In genomic region chr13:20119960-20120359, GRCh38 we compare ENCODE assay signal across 10 cellular contexts. TPM values are rescaled to one million over a fixed set of nuclear protein-coding genes. Genes with fewer than 3 reads are reported as not detected.
DNase-seq lines count a peak whose midpoint lies in the region; ATAC-seq, FAIRE-seq and TF ChIP-seq lines count a peak whose summit lies in the region.
"Had no signal": no experiment of that assay in that cellular context is flagged by ENCODE, and none has a peak within 500 bp of the region (broad histone marks: within the 10 kb centered on the region; RNA-seq: fewer than 3 reads in every experiment).

No MANE protein-coding gene starts in this region.

- TF ChIP-seq RAD21 in HepG2 (CRISPR knock-in tag; IDR thresholded peaks at IDR 0.05), result peak; percentile 56; the same call in 1 of the 2 replicates

- no peak for TF ChIP-seq POLR2A in HepG2 (IDR thresholded peaks at IDR 0.05; ENCODE audit: insufficient read depth in 1 of 2, low read depth in 2 of 2, low read length in 2 of 2)
- no peak for TF ChIP-seq POLR2A in GM12892 (IDR thresholded peaks at IDR 0.05; ENCODE audit: low read depth, low read length)

- H3K9ac ChIP-seq in HepG2 (ENCODE audit: insufficient read depth, low read depth, low read length), result peak overlapping the region; percentile 72

- 33% methylated on average over 3 of the region's 3 CpGs for WGBS in HepG2 (ENCODE audit: low lambda C conversion rate)

- CTCF ChIA-PET in activated CD8-positive, alpha-beta memory T cell treated with anti-CD3 and anti-CD28 coated beads, Interleukin-2, amount 10 ng/mL, durations not matched to agents 7 days and 5 days (lab: Charles Lee), result interaction anchor here (1.1 to 4.1 kb wide), 3 partner anchors 8 to 160 kb away, joined by 6 to 22 read pairs (median 15); partner anchors contain the start of gene GJA3
- CTCF ChIA-PET in HepG2 (lab: Yijun Ruan, JAX; ENCODE audit: low intra/inter-chr PET ratio, low total read pairs), result no interaction called here

- POLR2A ChIA-PET in HepG2 (lab: Yijun Ruan, JAX), result interaction anchor here (1.0 to 1.6 kb wide), 2 partner anchors 10 to 40 kb away, joined by 3 read pairs; partner anchors contain the start of gene GJA3

- no peaks in the 10 kb centered on the region for H3K79me2 ChIP-seq in HepG2 (ENCODE audit: insufficient read depth, low read length)

- H3K9me3 Mint-ChIP-seq in activated CD8-positive, alpha-beta memory T cell treated with anti-CD3 and anti-CD28 coated beads, Interleukin-2, amount 10 ng/mL, durations not matched to agents 7 days and 5 days (ENCODE audit: low read depth), result no peaks in the 10 kb centered on the region
- H3K9me3 Mint-ChIP-seq in activated naive CD8-positive, alpha-beta T cell treated with anti-CD3 and anti-CD28 coated beads for 36 hours, result no peaks in the 10 kb centered on the region

- no peak for DNase-seq in activated CD8-positive, alpha-beta memory T cell treated with anti-CD3 and anti-CD28 coated beads, Interleukin-2, amount 10 ng/mL, durations not matched to agents 7 days and 5 days
- DNase-seq in activated CD8-positive, alpha-beta memory T cell treated with anti-CD3 and anti-CD28 coated beads, Interleukin-2, amount 50 U/mL, for 48 hours, result no peak
- DNase-seq in activated naive CD8-positive, alpha-beta T cell treated with anti-CD3 and anti-CD28 coated beads for 36 hours, result no peak
- no peak for DNase-seq in HepG2 (ENCODE audit: low spot score)
- no peak for DNase-seq in frontal cortex (ENCODE audit: low spot score in 2 of 2)
- no peak for DNase-seq in substantia nigra (lab: John Stamatoyannopoulos, UW)
- DNase-seq in GM12892 (ENCODE audit: insufficient read length), result no peak
- DNase-seq: activated CD4-positive, alpha-beta T cell treated with anti-CD3 and anti-CD28 coated beads, Interleukin-2, amount 50 U/mL, for 4 hours; NCI-H510A had no signal

- H3K4me1 ChIP-seq in HepG2 (ENCODE audit: insufficient read depth, low read length), result peaks cover 30% of the 10 kb centered on the region

- no peaks in the 10 kb centered on the region for H4K20me1 ChIP-seq in HepG2 (ENCODE audit: insufficient read depth, low read length)

- peak overlapping the region; percentile 84 for H3K4me2 ChIP-seq in HepG2 (ENCODE audit: low read depth, low read length)

- in situ Hi-C loops in HepG2 (cut with HindIII; ENCODE audit: extremely low pct_ligation_motif_present, low pct_unique_long_range_greater_than_20kb), result no loop called here

- no peaks in the 10 kb centered on the region for H3K36me3 Mint-ChIP-seq in activated CD8-positive, alpha-beta memory T cell treated with anti-CD3 and anti-CD28 coated beads, Interleukin-2, amount 10 ng/mL, durations not matched to agents 7 days and 5 days
- H3K36me3 Mint-ChIP-seq in activated naive CD8-positive, alpha-beta T cell treated with anti-CD3 and anti-CD28 coated beads for 36 hours, result peaks cover 2% of the 10 kb centered on the region

- no peak overlapping the region for H2AFZ ChIP-seq in HepG2 (ENCODE audit: low read length)

- TF ChIP-seq CTCF in HepG2 (CRISPR knock-in tag; IDR thresholded peaks at IDR 0.05), result no peak

- FAIRE-seq in HepG2 (lab: Jason Lieb, UNC) (no peak), frontal cortex (lab: Jason Lieb, UNC) (no peak), GM12892 (lab: Jason Lieb, UNC) (no peak)

- H3K27ac Mint-ChIP-seq in activated CD8-positive, alpha-beta memory T cell treated with anti-CD3 and anti-CD28 coated beads, Interleukin-2, amount 10 ng/mL, durations not matched to agents 7 days and 5 days, result peak overlapping the region; percentile 83
- peak overlapping the region; percentile 77 for H3K27ac Mint-ChIP-seq in activated naive CD8-positive, alpha-beta T cell treated with anti-CD3 and anti-CD28 coated beads for 36 hours

- H3K4me3 Mint-ChIP-seq in activated CD8-positive, alpha-beta memory T cell treated with anti-CD3 and anti-CD28 coated beads, Interleukin-2, amount 10 ng/mL, durations not matched to agents 7 days and 5 days, result peak overlapping the region; percentile 81
- H3K4me3 Mint-ChIP-seq in activated naive CD8-positive, alpha-beta T cell treated with anti-CD3 and anti-CD28 coated beads for 36 hours, result peak overlapping the region; percentile 76

- H3K9me3 ChIP-seq in HepG2 (ENCODE audit: low read length), result no peaks in the 10 kb centered on the region

- peak overlapping the region; percentile 59 to 71 (median 65); a peak in 5 of 6 replicates for H3K4me3 ChIP-seq in HepG2 (replicated peaks in 1 of 3; ENCODE audit: insufficient read depth in 1 of 3, low read depth in 2 of 3, low read length in 3 of 3)

- TSS peak; percentile 99 for BruUV-seq in HepG2 (replicated peaks; lab: Mats Ljungman, UMichigan)

- no peak for ATAC-seq in activated CD8-positive, alpha-beta memory T cell treated with anti-CD3 and anti-CD28 coated beads, Interleukin-2, amount 10 ng/mL, durations not matched to agents 7 days and 5 days
- no peak; the same call in 2 of the 3 replicates for ATAC-seq in HepG2

- TF ChIP-seq EP300 in HepG2 (IDR thresholded peaks at IDR 0.05; ENCODE audit: low read depth in 2 of 2, low read length in 2 of 2), result no peak
- no peak for TF ChIP-seq EP300 in HepG2 (CRISPR knock-in tag; IDR thresholded peaks at IDR 0.05; ENCODE audit: borderline replicate concordance)

- H3K36me3 ChIP-seq in HepG2 (replicated peaks in 1 of 2; ENCODE audit: control insufficient read depth in 1 of 2, insufficient read depth in 2 of 2, low read length in 2 of 2), result no peaks in the 10 kb centered on the region

- intact Hi-C loops in HepG2 (cut with micrococcal nuclease; ENCODE audit: unreplicated experiment), result loop anchor here (1.0 kb wide), 1 partner anchor 8 kb away; no protein-coding TSS in a partner anchor

- peaks cover 19% of the 10 kb centered on the region for H3K4me1 Mint-ChIP-seq in activated CD8-positive, alpha-beta memory T cell treated with anti-CD3 and anti-CD28 coated beads, Interleukin-2, amount 10 ng/mL, durations not matched to agents 7 days and 5 days
- peaks cover 15% of the 10 kb centered on the region for H3K4me1 Mint-ChIP-seq in activated naive CD8-positive, alpha-beta T cell treated with anti-CD3 and anti-CD28 coated beads for 36 hours

- H3K27me3 Mint-ChIP-seq in activated CD8-positive, alpha-beta memory T cell treated with anti-CD3 and anti-CD28 coated beads, Interleukin-2, amount 10 ng/mL, durations not matched to agents 7 days and 5 days, result peaks cover 19% of the 10 kb centered on the region
- peaks cover 5% of the 10 kb centered on the region for H3K27me3 Mint-ChIP-seq in activated naive CD8-positive, alpha-beta T cell treated with anti-CD3 and anti-CD28 coated beads for 36 hours

- H3K27me3 ChIP-seq in HepG2 (ENCODE audit: control insufficient read depth in 1 of 2, insufficient read depth in 2 of 2, low read length in 2 of 2), result no peaks in the 10 kb centered on the region

- H3K27ac ChIP-seq in HepG2 (ENCODE audit: extremely low read length, insufficient read depth, low read length), result peak overlapping the region; percentile 96
- peak overlapping the region; percentile 6 for H3K27ac ChIP-seq in temporal lobe (ENCODE audit: low read depth, low read length)
- no peak overlapping the region for H3K27ac ChIP-seq in substantia nigra (ENCODE audit: low read depth, low read length, poor library complexity, severe bottlenecking)

TF ChIP-seq in HepG2, 621 proteins besides CTCF, POLR2A, EP300 and RAD21 (continues in another document):
- TF ChIP-seq POLR2AphosphoS5 (IDR thresholded peaks at IDR 0.05; ENCODE audit: low read depth, low read length) (no peak), YY1 (IDR thresholded peaks at IDR 0.05; ENCODE audit: insufficient read depth, insufficient replicate concordance, low read depth, low read length) (peak; percentile 25), ZSCAN20 (CRISPR knock-in tag; IDR thresholded peaks at IDR 0.05; ENCODE audit: borderline replicate concordance) (no peak), ZNF780A (CRISPR knock-in tag; IDR thresholded peaks at IDR 0.05) (no peak), THYN1 (CRISPR knock-in tag; IDR thresholded peaks at IDR 0.05; ENCODE audit: borderline replicate concordance, low read depth) (no peak), ZMAT5 (CRISPR knock-in tag; IDR thresholded peaks at IDR 0.05; ENCODE audit: borderline replicate concordance, low read depth) (no peak), ZNF350 (CRISPR knock-in tag; IDR thresholded peaks at IDR 0.05; ENCODE audit: borderline replicate concordance, low read depth) (no peak)

RNA-seq across cellular contexts. Expression of gene GJA3, which starts 40.9 kb away (rescaled TPM):
- total RNA-seq in activated CD8-positive, alpha-beta memory T cell treated with anti-CD3 and anti-CD28 coated beads, Interleukin-2, amount 10 ng/mL, durations not matched to agents 7 days and 5 days, result under 1 TPM; 0.75 to 0.76 TPM
- 1 to 10 TPM; 1.0 TPM for total RNA-seq in activated naive CD8-positive, alpha-beta T cell treated with anti-CD3 and anti-CD28 coated beads for 36 hours
- total RNA-seq in HepG2 (2016; rRNA removed; fragmentation: Illumina TruSeq; extraction: Trizol), result 0.03 and 0.04 TPM in 2 replicates
- total RNA-seq in HepG2 (2016; cell fraction: cytosol; rRNA removed; fragmentation: Illumina TruSeq; extraction: Trizol; ENCODE audit: low read depth), result under 0.01 TPM in 1 of 2 replicates, not detected in the other
- total RNA-seq in HepG2 (2016; cell fraction: insoluble cytoplasmic fraction; rRNA removed; fragmentation: Illumina TruSeq; extraction: Trizol), result not detected in 2 replicates
- total RNA-seq in HepG2 (2016; cell fraction: membrane; rRNA removed; fragmentation: Illumina TruSeq; extraction: Trizol), result not detected in 2 replicates
- not detected in 2 replicates for total RNA-seq in HepG2 (2016; cell fraction: nucleus; rRNA removed; fragmentation: Illumina TruSeq; extraction: Trizol)
- polyA plus RNA-seq in HepG2 (2011; rRNA removed), result 0.01 and 0.04 TPM in 2 replicates
- polyA plus RNA-seq in HepG2 (2011; cell fraction: cytosol; rRNA removed), result 0.01 TPM in 1 of 2 replicates, not detected in the other
- not detected in 2 replicates for polyA plus RNA-seq in HepG2 (2011; cell fraction: nucleus; rRNA removed)
- polyA plus RNA-seq in HepG2 (2012), result 0.04 TPM in 1 of 2 replicates, not detected in the other
- not detected in 2 replicates for polyA plus RNA-seq in HepG2 (2016; cell fraction: cytosol; fragmentation: Illumina TruSeq; extraction: Trizol; ENCODE audit: low read depth)
- not detected in 2 replicates for polyA plus RNA-seq in HepG2 (2016; cell fraction: insoluble cytoplasmic fraction; fragmentation: Illumina TruSeq; extraction: Trizol; ENCODE audit: low read depth)
- polyA plus RNA-seq in HepG2 (2016; cell fraction: membrane; fragmentation: Illumina TruSeq; extraction: Trizol; ENCODE audit: low read depth), result not detected in 2 replicates
- not detected in 2 replicates for polyA plus RNA-seq in HepG2 (2016; cell fraction: nucleus; fragmentation: Illumina TruSeq; extraction: Trizol; ENCODE audit: insufficient read depth, low read depth)
- 0.02 TPM in 1 of 2 replicates, not detected in the other for polyA minus RNA-seq in HepG2 (2011; rRNA and poly(A)+ RNA removed; ENCODE audit: low replicate concordance)
- 0.10 TPM in 1 of 2 replicates, not detected in the other for polyA minus RNA-seq in HepG2 (2011; cell fraction: cytosol; rRNA and poly(A)+ RNA removed)
- not detected in 2 replicates for polyA minus RNA-seq in HepG2 (2011; cell fraction: nucleus; rRNA and poly(A)+ RNA removed)
- under 0.01 TPM for total RNA-seq in temporal lobe
- not detected for total RNA-seq in frontal cortex
- polyA plus RNA-seq in GM12892 (2012; ENCODE audit: missing spikeins), result 0.06 TPM
